In the genomic region with DNA sequence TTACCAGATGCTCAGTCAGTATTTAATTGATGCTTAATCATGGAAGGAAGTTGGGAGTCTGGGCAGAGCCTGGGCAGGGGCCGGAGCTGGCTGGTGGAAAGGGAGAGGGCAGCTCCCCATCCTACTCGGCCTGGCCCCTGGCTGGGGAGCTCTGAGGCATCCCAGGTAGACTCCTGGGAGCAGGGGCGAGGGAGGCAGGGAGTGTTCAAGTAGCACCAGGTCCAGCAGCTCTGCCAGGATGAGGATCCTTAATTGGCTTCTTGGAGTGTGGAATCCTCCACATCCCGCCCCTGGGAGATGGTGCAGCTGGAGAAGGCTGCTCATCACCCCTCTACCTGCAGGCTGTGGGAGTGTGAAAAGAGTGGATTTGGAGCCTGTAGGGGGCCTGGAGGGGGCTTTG, we compare ENCODE assay signal across 1 cellular context.
TF ChIP-seq lines count a peak whose summit lies in the region.

No MANE protein-coding gene starts in this region.

TF ChIP-seq in GM23338, 12 proteins besides CTCF, POLR2A, EP300 and RAD21 (continued from another document):
- TF ChIP-seq, protein P1, sequence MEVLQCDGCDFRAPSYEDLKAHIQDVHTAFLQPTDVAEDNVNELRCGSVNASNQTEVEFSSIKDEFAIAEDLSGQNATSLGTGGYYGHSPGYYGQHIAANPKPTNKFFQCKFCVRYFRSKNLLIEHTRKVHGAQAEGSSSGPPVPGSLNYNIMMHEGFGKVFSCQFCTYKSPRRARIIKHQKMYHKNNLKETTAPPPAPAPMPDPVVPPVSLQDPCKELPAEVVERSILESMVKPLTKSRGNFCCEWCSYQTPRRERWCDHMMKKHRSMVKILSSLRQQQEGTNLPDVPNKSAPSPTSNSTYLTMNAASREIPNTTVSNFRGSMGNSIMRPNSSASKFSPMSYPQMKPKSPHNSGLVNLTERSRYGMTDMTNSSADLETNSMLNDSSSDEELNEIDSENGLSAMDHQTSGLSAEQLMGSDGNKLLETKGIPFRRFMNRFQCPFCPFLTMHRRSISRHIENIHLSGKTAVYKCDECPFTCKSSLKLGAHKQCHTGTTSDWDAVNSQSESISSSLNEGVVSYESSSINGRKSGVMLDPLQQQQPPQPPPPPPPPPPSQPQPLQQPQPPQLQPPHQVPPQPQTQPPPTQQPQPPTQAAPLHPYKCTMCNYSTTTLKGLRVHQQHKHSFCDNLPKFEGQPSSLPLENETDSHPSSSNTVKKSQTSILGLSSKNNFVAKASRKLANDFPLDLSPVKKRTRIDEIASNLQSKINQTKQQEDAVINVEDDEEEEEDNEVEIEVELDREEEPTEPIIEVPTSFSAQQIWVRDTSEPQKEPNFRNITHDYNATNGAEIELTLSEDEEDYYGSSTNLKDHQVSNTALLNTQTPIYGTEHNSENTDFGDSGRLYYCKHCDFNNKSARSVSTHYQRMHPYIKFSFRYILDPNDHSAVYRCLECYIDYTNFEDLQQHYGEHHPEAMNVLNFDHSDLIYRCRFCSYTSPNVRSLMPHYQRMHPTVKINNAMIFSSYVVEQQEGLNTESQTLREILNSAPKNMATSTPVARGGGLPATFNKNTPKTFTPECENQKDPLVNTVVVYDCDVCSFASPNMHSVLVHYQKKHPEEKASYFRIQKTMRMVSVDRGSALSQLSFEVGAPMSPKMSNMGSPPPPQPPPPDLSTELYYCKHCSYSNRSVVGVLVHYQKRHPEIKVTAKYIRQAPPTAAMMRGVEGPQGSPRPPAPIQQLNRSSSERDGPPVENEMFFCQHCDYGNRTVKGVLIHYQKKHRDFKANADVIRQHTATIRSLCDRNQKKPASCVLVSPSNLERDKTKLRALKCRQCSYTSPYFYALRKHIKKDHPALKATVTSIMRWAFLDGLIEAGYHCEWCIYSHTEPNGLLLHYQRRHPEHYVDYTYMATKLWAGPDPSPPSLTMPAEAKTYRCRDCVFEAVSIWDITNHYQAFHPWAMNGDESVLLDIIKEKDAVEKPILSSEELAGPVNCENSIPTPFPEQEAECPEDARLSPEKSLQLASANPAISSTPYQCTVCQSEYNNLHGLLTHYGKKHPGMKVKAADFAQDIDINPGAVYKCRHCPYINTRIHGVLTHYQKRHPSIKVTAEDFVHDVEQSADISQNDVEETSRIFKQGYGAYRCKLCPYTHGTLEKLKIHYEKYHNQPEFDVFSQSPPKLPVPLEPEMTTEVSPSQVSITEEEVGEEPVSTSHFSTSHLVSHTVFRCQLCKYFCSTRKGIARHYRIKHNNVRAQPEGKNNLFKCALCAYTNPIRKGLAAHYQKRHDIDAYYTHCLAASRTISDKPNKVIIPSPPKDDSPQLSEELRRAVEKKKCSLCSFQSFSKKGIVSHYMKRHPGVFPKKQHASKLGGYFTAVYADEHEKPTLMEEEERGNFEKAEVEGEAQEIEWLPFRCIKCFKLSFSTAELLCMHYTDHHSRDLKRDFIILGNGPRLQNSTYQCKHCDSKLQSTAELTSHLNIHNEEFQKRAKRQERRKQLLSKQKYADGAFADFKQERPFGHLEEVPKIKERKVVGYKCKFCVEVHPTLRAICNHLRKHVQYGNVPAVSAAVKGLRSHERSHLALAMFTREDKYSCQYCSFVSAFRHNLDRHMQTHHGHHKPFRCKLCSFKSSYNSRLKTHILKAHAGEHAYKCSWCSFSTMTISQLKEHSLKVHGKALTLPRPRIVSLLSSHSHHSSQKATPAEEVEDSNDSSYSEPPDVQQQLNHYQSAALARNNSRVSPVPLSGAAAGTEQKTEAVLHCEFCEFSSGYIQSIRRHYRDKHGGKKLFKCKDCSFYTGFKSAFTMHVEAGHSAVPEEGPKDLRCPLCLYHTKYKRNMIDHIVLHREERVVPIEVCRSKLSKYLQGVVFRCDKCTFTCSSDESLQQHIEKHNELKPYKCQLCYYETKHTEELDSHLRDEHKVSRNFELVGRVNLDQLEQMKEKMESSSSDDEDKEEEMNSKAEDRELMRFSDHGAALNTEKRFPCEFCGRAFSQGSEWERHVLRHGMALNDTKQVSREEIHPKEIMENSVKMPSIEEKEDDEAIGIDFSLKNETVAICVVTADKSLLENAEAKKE (CRISPR knock-in tag; IDR thresholded peaks at IDR 0.05), result no peak
- TF ChIP-seq JUNB (IDR thresholded peaks at IDR 0.05; ENCODE audit: unreplicated experiment) (no peak), STAT1 (IDR thresholded peaks at IDR 0.05; ENCODE audit: unreplicated experiment) (no peak), ZNF331 (CRISPR knock-in tag; IDR thresholded peaks at IDR 0.05; ENCODE audit: low read depth) (no peak), POLR2AphosphoS5 (IDR thresholded peaks at IDR 0.05; ENCODE audit: low read depth) (no peak), EZH2phosphoT487 (IDR thresholded peaks at IDR 0.05; ENCODE audit: unreplicated experiment) (no peak), CREB1 (CRISPR knock-in tag; IDR thresholded peaks at IDR 0.05; ENCODE audit: low read depth) (no peak), EZH2 (IDR thresholded peaks at IDR 0.05; ENCODE audit: low read depth, unreplicated experiment) (no peak)
- TF ChIP-seq, protein P2, sequence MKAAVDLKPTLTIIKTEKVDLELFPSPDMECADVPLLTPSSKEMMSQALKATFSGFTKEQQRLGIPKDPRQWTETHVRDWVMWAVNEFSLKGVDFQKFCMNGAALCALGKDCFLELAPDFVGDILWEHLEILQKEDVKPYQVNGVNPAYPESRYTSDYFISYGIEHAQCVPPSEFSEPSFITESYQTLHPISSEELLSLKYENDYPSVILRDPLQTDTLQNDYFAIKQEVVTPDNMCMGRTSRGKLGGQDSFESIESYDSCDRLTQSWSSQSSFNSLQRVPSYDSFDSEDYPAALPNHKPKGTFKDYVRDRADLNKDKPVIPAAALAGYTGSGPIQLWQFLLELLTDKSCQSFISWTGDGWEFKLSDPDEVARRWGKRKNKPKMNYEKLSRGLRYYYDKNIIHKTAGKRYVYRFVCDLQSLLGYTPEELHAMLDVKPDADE (IDR thresholded peaks at IDR 0.05), result no peak
- TF ChIP-seq, protein P3, sequence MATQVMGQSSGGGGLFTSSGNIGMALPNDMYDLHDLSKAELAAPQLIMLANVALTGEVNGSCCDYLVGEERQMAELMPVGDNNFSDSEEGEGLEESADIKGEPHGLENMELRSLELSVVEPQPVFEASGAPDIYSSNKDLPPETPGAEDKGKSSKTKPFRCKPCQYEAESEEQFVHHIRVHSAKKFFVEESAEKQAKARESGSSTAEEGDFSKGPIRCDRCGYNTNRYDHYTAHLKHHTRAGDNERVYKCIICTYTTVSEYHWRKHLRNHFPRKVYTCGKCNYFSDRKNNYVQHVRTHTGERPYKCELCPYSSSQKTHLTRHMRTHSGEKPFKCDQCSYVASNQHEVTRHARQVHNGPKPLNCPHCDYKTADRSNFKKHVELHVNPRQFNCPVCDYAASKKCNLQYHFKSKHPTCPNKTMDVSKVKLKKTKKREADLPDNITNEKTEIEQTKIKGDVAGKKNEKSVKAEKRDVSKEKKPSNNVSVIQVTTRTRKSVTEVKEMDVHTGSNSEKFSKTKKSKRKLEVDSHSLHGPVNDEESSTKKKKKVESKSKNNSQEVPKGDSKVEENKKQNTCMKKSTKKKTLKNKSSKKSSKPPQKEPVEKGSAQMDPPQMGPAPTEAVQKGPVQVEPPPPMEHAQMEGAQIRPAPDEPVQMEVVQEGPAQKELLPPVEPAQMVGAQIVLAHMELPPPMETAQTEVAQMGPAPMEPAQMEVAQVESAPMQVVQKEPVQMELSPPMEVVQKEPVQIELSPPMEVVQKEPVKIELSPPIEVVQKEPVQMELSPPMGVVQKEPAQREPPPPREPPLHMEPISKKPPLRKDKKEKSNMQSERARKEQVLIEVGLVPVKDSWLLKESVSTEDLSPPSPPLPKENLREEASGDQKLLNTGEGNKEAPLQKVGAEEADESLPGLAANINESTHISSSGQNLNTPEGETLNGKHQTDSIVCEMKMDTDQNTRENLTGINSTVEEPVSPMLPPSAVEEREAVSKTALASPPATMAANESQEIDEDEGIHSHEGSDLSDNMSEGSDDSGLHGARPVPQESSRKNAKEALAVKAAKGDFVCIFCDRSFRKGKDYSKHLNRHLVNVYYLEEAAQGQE (IDR thresholded peaks at IDR 0.05; ENCODE audit: unreplicated experiment), result no peak
